ENCODE assay signal across 17 cellular contexts in genomic region chr19:16416574-16416973, GRCh38. TPM values are rescaled to one million over a fixed set of nuclear protein-coding genes. Genes with fewer than 3 reads are reported as not detected.
DNase-seq lines count a peak whose midpoint lies in the region; ATAC-seq and TF ChIP-seq lines count a peak whose summit lies in the region.
"Had no signal": no experiment of that assay in that cellular context is flagged by ENCODE, and none has a peak within 500 bp of the region (broad histone marks: within the 10 kb centered on the region; RNA-seq: fewer than 3 reads in every experiment).

No MANE protein-coding gene starts in this region.

- no peak for TF ChIP-seq CTCF in natural killer cell (IDR thresholded peaks at IDR 0.05)

- peaks cover 5% of the 10 kb centered on the region for H3K4me1 Mint-ChIP-seq in T-helper 17 cell
- H3K4me1 Mint-ChIP-seq in naive B cell, result peaks cover 23 to 51% (median 43%) of the 10 kb centered on the region in 3 donors
- H3K4me1 Mint-ChIP-seq in stimulated activated naive B cell treated with anti-CD40 and anti-IgM and Interleukin-4, amounts not matched to agents 10 μg/mL and 1 μg/mL and 100 μg/mL, for 72 hours, result peaks cover 21 to 46% of the 10 kb centered on the region in 2 donors
- peaks cover 7 to 11% of the 10 kb centered on the region in 2 donors for H3K4me1 Mint-ChIP-seq in natural killer cell

- H3K36me3 Mint-ChIP-seq in T-helper 17 cell (ENCODE audit: low read depth) (peaks cover 2% of the 10 kb centered on the region), naive B cell (peaks cover 8% of the 10 kb centered on the region in 2 donors), natural killer cell (no peaks in the 10 kb centered on the region)
- H3K36me3 Mint-ChIP-seq in stimulated activated naive B cell treated with anti-CD40 and anti-IgM and Interleukin-4, amounts not matched to agents 10 μg/mL and 1 μg/mL and 100 μg/mL, for 72 hours, result peaks cover 48 to 62% of the 10 kb centered on the region in 2 donors

- H3K27me3 Mint-ChIP-seq in T-helper 17 cell (no peaks in the 10 kb centered on the region), naive B cell (no peaks in the 10 kb centered on the region), natural killer cell (ENCODE audit: low read depth in 2 of 2) (no peaks in the 10 kb centered on the region)
- no peaks in the 10 kb centered on the region for H3K27me3 Mint-ChIP-seq in stimulated activated naive B cell treated with anti-CD40 and anti-IgM and Interleukin-4, amounts not matched to agents 10 μg/mL and 1 μg/mL and 100 μg/mL, for 72 hours

- DNase-seq in EH (ENCODE audit: low read depth), result peak; percentile 17
- DNase-seq in T-helper 17 cell, result no peak
- DNase-seq in naive B cell, result no peak
- DNase-seq in stimulated activated naive B cell treated with anti-CD40 and anti-IgM and Interleukin-4, amounts not matched to agents 10 μg/mL and 1 μg/mL and 100 μg/mL, for 72 hours, result no peak
- no peak for DNase-seq in natural killer cell
- no peak for DNase-seq in DMS153 treated with DMSO at 0.1 percent for 48 hours (lab: John Stamatoyannopoulos, UW; ENCODE audit: unreplicated experiment)
- DNase-seq: C1 segment of cervical spinal cord; CD8-positive, alpha-beta T cell; GDM1; MV-4-11; NCI-H1417; NCI-H1694 treated with DMSO at 0.1 percent for 48 hours; NCI-H446; NCI-H526; OCI-M1 had no signal

- H3K4me3 Mint-ChIP-seq in T-helper 17 cell, result no peak overlapping the region
- peak overlapping the region; percentile 61 to 89 (median 78) for H3K4me3 Mint-ChIP-seq in naive B cell
- no peak overlapping the region for H3K4me3 Mint-ChIP-seq in stimulated activated naive B cell treated with anti-CD40 and anti-IgM and Interleukin-4, amounts not matched to agents 10 μg/mL and 1 μg/mL and 100 μg/mL, for 72 hours
- no peak overlapping the region for H3K4me3 Mint-ChIP-seq in natural killer cell
- H3K4me3 Mint-ChIP-seq: CD8-positive, alpha-beta T cell had no signal

- intact Hi-C loops in natural killer cell (cut with micrococcal nuclease), result no loop called here

- peak overlapping the region; percentile 86 for H3K27ac Mint-ChIP-seq in T-helper 17 cell
- peak overlapping the region; percentile 98 to 100 (median 98) for H3K27ac Mint-ChIP-seq in naive B cell
- peak overlapping the region; percentile 80 for H3K27ac Mint-ChIP-seq in stimulated activated naive B cell treated with anti-CD40 and anti-IgM and Interleukin-4, amounts not matched to agents 10 μg/mL and 1 μg/mL and 100 μg/mL, for 72 hours
- H3K27ac Mint-ChIP-seq in natural killer cell, result no peak overlapping the region
- H3K27ac Mint-ChIP-seq: CD8-positive, alpha-beta T cell had no signal

- ATAC-seq in T-helper 17 cell (peak; percentile 22), naive B cell (ENCODE audit: low read depth in 2 of 2) (peak; percentile 52 to 59), natural killer cell (no peak), GM21447 (IDR thresholded peaks at IDR 0.05; ENCODE audit: unreplicated experiment) (no peak)
- peak; percentile 8 to 15 for ATAC-seq in stimulated activated naive B cell treated with anti-CD40 and anti-IgM and Interleukin-4, amounts not matched to agents 10 μg/mL and 1 μg/mL and 100 μg/mL, for 72 hours (replicated peaks)
- ATAC-seq: CD8-positive, alpha-beta T cell; Right ventricle myocardium inferior had no signal

- H3K9me3 Mint-ChIP-seq in naive B cell (no peaks in the 10 kb centered on the region), natural killer cell (no peaks in the 10 kb centered on the region)
- H3K9me3 Mint-ChIP-seq in stimulated activated naive B cell treated with anti-CD40 and anti-IgM and Interleukin-4, amounts not matched to agents 10 μg/mL and 1 μg/mL and 100 μg/mL, for 72 hours, result no peaks in the 10 kb centered on the region
- H3K9me3 Mint-ChIP-seq: CD8-positive, alpha-beta T cell had no signal

- no peaks in the 10 kb centered on the region for H3K9me3 ChIP-seq in T-helper 17 cell (ENCODE audit: control insufficient read depth, low read length, poor library complexity, severe bottlenecking)

RNA-seq across cellular contexts. Expression of gene EPS15L1, which starts 55.2 kb away (rescaled TPM):
- total RNA-seq in T-helper 17 cell (10 to 100 TPM; 42.7 to 44.1 TPM), natural killer cell (100 to 1,000 TPM in 1 of 3 donors, 10 to 100 TPM in 2; 92.2 to 120 (median 99.3) TPM)
- 10 to 100 TPM in 5 of 6 donors, 1 to 10 TPM in 1; 9.9 to 34.7 (median 20.7) TPM for polyA plus RNA-seq in naive B cell (ENCODE audit: low read depth in 6 of 6)

Comparison
In these comparisons a context has a peak if more than half of its experiments do, and no peak if none do; other contexts are left out.
1. ATAC-seq: peak in T-helper 17 cell (single experiment), naive B cell (2 of 2) and stimulated activated naive B cell treated with anti-CD40 and anti-IgM and Interleukin-4, amounts not matched to agents 10 μg/mL and 1 μg/mL and 100 μg/mL, for 72 hours (2 of 2); none in natural killer cell (0 of 3) and GM21447 (single experiment).
2. H3K27ac Mint-ChIP-seq: peak in T-helper 17 cell (single experiment), naive B cell (6 of 6) and stimulated activated naive B cell treated with anti-CD40 and anti-IgM and Interleukin-4, amounts not matched to agents 10 μg/mL and 1 μg/mL and 100 μg/mL, for 72 hours (single experiment); none in natural killer cell (0 of 2).
3. H3K4me3 Mint-ChIP-seq: peak in naive B cell (8 of 8); none in T-helper 17 cell (single experiment), stimulated activated naive B cell treated with anti-CD40 and anti-IgM and Interleukin-4, amounts not matched to agents 10 μg/mL and 1 μg/mL and 100 μg/mL, for 72 hours (0 of 2) and natural killer cell (single experiment).